In genomic region chr13:86109107-86109506, GRCh38 we compare ENCODE assay signal across 29 cellular contexts.
"Had no signal": no experiment of that assay in that cellular context is flagged by ENCODE, and none has a peak within 500 bp of the region (broad histone marks: within the 10 kb centered on the region; RNA-seq: fewer than 3 reads in every experiment).

No MANE protein-coding gene starts in this region.

- H3K27ac ChIP-seq: ascending aorta, breast epithelium, cardiac muscle cell, colonic mucosa, heart left ventricle, WERI-Rb-1 had no signal

- H3K27me3 Mint-ChIP-seq: activated B cell treated with CpG ODN at 0.5 μM for 24 hours; activated CD4-positive, alpha-beta memory T cell treated with anti-CD3 and anti-CD28 coated beads for 36 hours; activated naive CD4-positive, alpha-beta T cell treated with anti-CD3 and anti-CD28 coated beads, Interleukin-2, amount 10 ng/mL, durations not matched to agents 7 days and 5 days; activated naive CD8-positive, alpha-beta T cell treated with anti-CD3 and anti-CD28 coated beads, Interleukin-2, amount 10 ng/mL, durations not matched to agents 7 days and 5 days; activated T-cell treated with anti-CD3 and anti-CD28 coated beads, Interleukin-2, amount 50 U/mL, for 24 hours had no signal

- H3K27ac Mint-ChIP-seq: activated B cell treated with CpG ODN at 0.5 μM for 24 hours; activated CD4-positive, alpha-beta memory T cell treated with anti-CD3 and anti-CD28 coated beads for 36 hours; activated naive CD4-positive, alpha-beta T cell treated with anti-CD3 and anti-CD28 coated beads, Interleukin-2, amount 10 ng/mL, durations not matched to agents 7 days and 5 days; activated naive CD4-positive, alpha-beta T cell treated with anti-CD3 and anti-CD28 coated beads, Interleukin-2, amount 50 U/mL, for 72 hours; activated naive CD8-positive, alpha-beta T cell treated with anti-CD3 and anti-CD28 coated beads, Interleukin-2, amount 10 ng/mL, durations not matched to agents 7 days and 5 days; activated T-cell treated with anti-CD3 and anti-CD28 coated beads, Interleukin-2, amount 50 U/mL, for 24 hours; activated T-cell treated with anti-CD3 and anti-CD28 coated beads, Interleukin-2, amount 50 U/mL, for 72 hours; brain; endodermal cell had no signal

- H3K36me3 ChIP-seq: ascending aorta, breast epithelium, cardiac muscle cell, colonic mucosa, heart left ventricle, WERI-Rb-1 had no signal

- H3K4me1 Mint-ChIP-seq: activated B cell treated with CpG ODN at 0.5 μM for 24 hours; activated naive CD4-positive, alpha-beta T cell treated with anti-CD3 and anti-CD28 coated beads, Interleukin-2, amount 10 ng/mL, durations not matched to agents 7 days and 5 days; activated naive CD8-positive, alpha-beta T cell treated with anti-CD3 and anti-CD28 coated beads, Interleukin-2, amount 10 ng/mL, durations not matched to agents 7 days and 5 days; brain; endodermal cell had no signal

- H3K4me3 ChIP-seq: ascending aorta, breast epithelium, cardiac muscle cell, colonic mucosa, heart left ventricle had no signal

- H3K4me3 Mint-ChIP-seq: activated B cell treated with CpG ODN at 0.5 μM for 24 hours; activated CD4-positive, alpha-beta memory T cell treated with anti-CD3 and anti-CD28 coated beads for 36 hours; activated naive CD4-positive, alpha-beta T cell treated with anti-CD3 and anti-CD28 coated beads, Interleukin-2, amount 10 ng/mL, durations not matched to agents 7 days and 5 days; activated naive CD8-positive, alpha-beta T cell treated with anti-CD3 and anti-CD28 coated beads, Interleukin-2, amount 10 ng/mL, durations not matched to agents 7 days and 5 days; activated T-cell treated with anti-CD3 and anti-CD28 coated beads, Interleukin-2, amount 50 U/mL, for 24 hours; activated T-cell treated with anti-CD3 and anti-CD28 coated beads, Interleukin-2, amount 50 U/mL, for 72 hours; brain; endodermal cell had no signal

- DNase-seq: activated B cell treated with CpG ODN at 0.5 μM for 24 hours; activated CD4-positive, alpha-beta memory T cell treated with anti-CD3 and anti-CD28 coated beads for 36 hours; activated CD4-positive, alpha-beta T cell treated with anti-CD3 and anti-CD28 coated beads for 48 hours; activated CD8-positive, alpha-beta memory T cell treated with anti-CD3 and anti-CD28 coated beads, Interleukin-2, amount 50 U/mL, for 48 hours; activated gamma-delta T cell; activated naive CD4-positive, alpha-beta T cell; activated naive CD4-positive, alpha-beta T cell treated with anti-CD3 and anti-CD28 coated beads, Interleukin-2, amount 10 ng/mL, durations not matched to agents 7 days and 5 days; activated naive CD8-positive, alpha-beta T cell treated with anti-CD3 and anti-CD28 coated beads, Interleukin-2, amount 10 ng/mL, durations not matched to agents 7 days and 5 days; activated T-cell treated with anti-CD3 and anti-CD28 coated beads for 4 hours; activated T-cell treated with anti-CD3 and anti-CD28 coated beads, Interleukin-2, amount 50 U/mL, for 24 hours; activated T-cell treated with anti-CD3 and anti-CD28 coated beads, Interleukin-2, amount 50 U/mL, for 72 hours; central memory CD4-positive, alpha-beta T cell; cerebellar nuclear complex; colonic mucosa; effector memory CD4-positive, alpha-beta T cell; endodermal cell; foreskin fibroblast; heart left ventricle; hypothalamus; T-helper 9 cell; WERI-Rb-1 had no signal

- H3K27me3 ChIP-seq: ascending aorta, breast epithelium, cardiac muscle cell, colonic mucosa, heart left ventricle had no signal

- H3K36me3 Mint-ChIP-seq: activated naive CD4-positive, alpha-beta T cell treated with anti-CD3 and anti-CD28 coated beads, Interleukin-2, amount 10 ng/mL, durations not matched to agents 7 days and 5 days; activated naive CD8-positive, alpha-beta T cell treated with anti-CD3 and anti-CD28 coated beads, Interleukin-2, amount 10 ng/mL, durations not matched to agents 7 days and 5 days; brain had no signal

- H3K9me3 ChIP-seq: colonic mucosa had no signal

- ATAC-seq: activated CD4-positive, CD25-positive, alpha-beta regulatory T cell treated with anti-CD3 and anti-CD28 coated beads, Interleukin-2, amount 50 U/mL, for 24 hours; activated naive CD4-positive, alpha-beta T cell treated with anti-CD3 and anti-CD28 coated beads, Interleukin-2, amount 50 U/mL, for 72 hours; activated T-cell treated with anti-CD3 and anti-CD28 coated beads, Interleukin-2, amount 50 U/mL, for 72 hours; esophagus mucosa; heart left ventricle had no signal

- FAIRE-seq: frontal cortex had no signal

- H3K4me1 ChIP-seq: ascending aorta, breast epithelium, colonic mucosa, heart left ventricle had no signal
